ENCODE assay signal across 2 cellular contexts in genomic region chr10:113055458-113055857, GRCh38.
TF ChIP-seq lines count a peak whose summit lies in the region.

No MANE protein-coding gene starts in this region.

TF ChIP-seq in SK-N-SH, 30 proteins besides CTCF, POLR2A, EP300 and RAD21 (continued from another document):
- no peak for TF ChIP-seq ZBTB33 (IDR thresholded peaks at IDR 0.05; ENCODE audit: borderline replicate concordance, low read depth)
- TF ChIP-seq GATA2 (CRISPR knock-in tag; IDR thresholded peaks at IDR 0.05): no peak
- TF ChIP-seq MEF2A (IDR thresholded peaks at IDR 0.05; ENCODE audit: borderline replicate concordance, low read depth): no peak
- TF ChIP-seq NFIC (IDR thresholded peaks at IDR 0.05; ENCODE audit: borderline replicate concordance): no peak

TF ChIP-seq in SK-N-SH treated with all-trans-retinoic acid at 6 μM for 48 hours, 23 proteins besides CTCF, POLR2A, EP300 and RAD21 (continued from another document):
- TF ChIP-seq CREB5 (CRISPR knock-in tag; IDR thresholded peaks at IDR 0.05; ENCODE audit: low read depth) (no peak), ISL1 (CRISPR knock-in tag; IDR thresholded peaks at IDR 0.05) (no peak), PATZ1 (CRISPR knock-in tag; IDR thresholded peaks at IDR 0.05; ENCODE audit: borderline replicate concordance) (no peak), CSRNP3 (CRISPR knock-in tag; IDR thresholded peaks at IDR 0.05) (no peak), ZFP3 (CRISPR knock-in tag; IDR thresholded peaks at IDR 0.05) (no peak), ESRRG (CRISPR knock-in tag; IDR thresholded peaks at IDR 0.05) (no peak), ZNF565 (CRISPR knock-in tag; conservative IDR thresholded peaks at IDR 0.05; ENCODE audit: low read depth) (no peak), OSR1 (CRISPR knock-in tag; IDR thresholded peaks at IDR 0.05) (no peak), PPARA (CRISPR knock-in tag; IDR thresholded peaks at IDR 0.05; ENCODE audit: borderline replicate concordance) (no peak), POU6F1 (CRISPR knock-in tag; IDR thresholded peaks at IDR 0.05; ENCODE audit: borderline replicate concordance, low read depth) (no peak)
